In the genomic region with DNA sequence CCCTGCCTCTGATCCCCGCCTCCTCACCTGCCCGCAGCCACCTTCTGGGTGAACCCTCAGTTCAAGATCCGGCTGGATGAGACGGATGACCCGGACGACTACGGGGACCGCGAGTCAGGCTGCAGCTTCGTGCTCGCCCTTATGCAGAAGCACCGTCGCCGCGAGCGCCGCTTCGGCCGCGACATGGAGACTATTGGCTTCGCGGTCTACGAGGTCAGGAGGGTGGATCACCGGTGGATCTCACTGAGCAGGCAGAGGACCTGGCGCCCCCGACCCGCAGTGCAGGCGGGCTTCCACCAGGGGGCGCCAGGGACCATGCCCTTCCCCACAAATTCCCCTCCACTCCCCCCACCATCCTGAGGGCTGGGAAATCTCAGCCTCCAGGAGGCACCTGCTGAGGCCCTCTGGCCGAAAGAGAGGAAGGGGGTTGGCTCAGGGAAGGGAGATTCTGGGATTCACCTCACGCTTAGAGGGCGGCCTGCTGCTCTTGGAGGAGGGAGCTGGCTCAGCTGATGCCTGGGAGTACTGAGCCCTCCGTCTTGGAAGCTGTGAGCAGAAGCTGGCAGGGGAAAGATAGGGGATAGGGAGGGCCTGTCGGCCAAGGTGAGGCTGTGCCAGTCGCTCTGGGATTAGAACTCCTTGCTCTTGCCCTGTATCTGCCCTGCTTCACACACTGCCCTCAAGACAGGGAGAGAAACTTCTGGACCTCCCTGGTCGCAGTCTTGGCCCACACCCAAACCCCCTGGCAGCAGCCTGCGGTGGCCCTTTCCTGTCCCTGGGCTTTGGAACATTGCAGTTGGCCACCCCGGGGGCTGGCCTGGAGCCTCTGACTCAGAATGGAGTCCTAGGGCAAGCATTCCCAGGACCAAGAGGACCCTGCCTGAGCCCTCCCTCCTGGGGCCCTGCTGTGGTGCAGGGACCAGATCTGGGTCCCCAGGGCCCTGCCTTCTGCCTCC, we compare ENCODE assay signal across 7 cellular contexts. TPM values are rescaled to one million over a fixed set of nuclear protein-coding genes. Genes with fewer than 3 reads are reported as not detected.
DNase-seq lines count a peak whose midpoint lies in the region; ATAC-seq and TF ChIP-seq lines count a peak whose summit lies in the region.

No MANE protein-coding gene starts in this region.

- peaks cover 16% of the 10 kb centered on the region for H3K4me1 Mint-ChIP-seq in WTC11

- TF ChIP-seq CTCF in WTC11 (IDR thresholded peaks at IDR 0.05) (peak; percentile 99), dorsolateral prefrontal cortex (IDR thresholded peaks at IDR 0.05 in 54 of 56, conservative IDR thresholded peaks at IDR 0.05 in 2 of 56; ENCODE audit: low read depth in 1 of 56, partially characterized antibody in 56 of 56) (peak; percentile 47 to 88 (median 78)), thoracic aorta (IDR thresholded peaks at IDR 0.05) (peak; percentile 81)

- H3K4me3 ChIP-seq in dorsolateral prefrontal cortex (no peak overlapping the region), thoracic aorta (no peak overlapping the region)

- H3K27me3 ChIP-seq in dorsolateral prefrontal cortex, result no peaks in the 10 kb centered on the region
- no peaks in the 10 kb centered on the region for H3K27me3 ChIP-seq in thoracic aorta (replicated peaks; ENCODE audit: insufficient read depth)

- ATAC-seq in WTC11 (peak; percentile 93), thoracic aorta (ENCODE audit: insufficient number of reproducible peaks, low FRiP score, low read depth) (no peak), GM21360 (IDR thresholded peaks at IDR 0.05; ENCODE audit: unreplicated experiment) (no peak)

- H3K27ac Mint-ChIP-seq in WTC11, result peak overlapping the region; percentile 93

- CTCF ChIA-PET in WTC11 (lab: Charles Lee), result interaction anchor here (0.5 to 6.3 kb wide), 39 partner anchors 9 to 840 kb away, joined by 3 to 82 read pairs (median 4); partner anchors contain the start of genes CAPN1, CDC42EP2, POLA2 and SPDYC

- H3K27me3 Mint-ChIP-seq in WTC11 (ENCODE audit: low read depth), result no peaks in the 10 kb centered on the region

- H3K36me3 ChIP-seq in thoracic aorta, result peaks cover 71% of the 10 kb centered on the region

- no peaks in the 10 kb centered on the region for H3K9me3 ChIP-seq in thoracic aorta

- no peaks in the 10 kb centered on the region for H3K4me1 ChIP-seq in thoracic aorta (ENCODE audit: control insufficient read depth in 1 of 2, low read depth in 2 of 2)

- H3K4me3 Mint-ChIP-seq in WTC11, result peak overlapping the region; percentile 60

- peaks cover 43% of the 10 kb centered on the region for H3K36me3 Mint-ChIP-seq in WTC11

- POLR2A ChIA-PET in WTC11 (lab: Charles Lee), result interaction anchor here (0.6 to 1.4 kb wide), 4 partner anchors 19 to 57 kb away, joined by 3 read pairs; partner anchors contain the start of gene POLA2

- intact Hi-C loops in dorsolateral prefrontal cortex (cut with DNase I), result no loop called here

- no peaks in the 10 kb centered on the region for H3K9me3 Mint-ChIP-seq in WTC11

- DNase-seq in EH (ENCODE audit: low read depth) (peak; percentile 34), HuH-7 (ENCODE audit: low spot score) (peak; percentile 86), WTC11 (ENCODE audit: low spot score) (peak; percentile 88), dorsolateral prefrontal cortex (peak in 4 of 10 donors; percentile 13 to 54 (median 30)), lung microvascular endothelial cell (ENCODE audit: low read depth in 2 of 2) (peak; percentile 49 to 54), thoracic aorta (ENCODE audit: low spot score) (no peak)

- H3K27ac ChIP-seq in dorsolateral prefrontal cortex, result peak overlapping the region in 11 of 59 donors; percentile 1 to 46 (median 21)
- H3K27ac ChIP-seq in thoracic aorta, result no peak overlapping the region

TF ChIP-seq in WTC11, 78 proteins besides CTCF, POLR2A, EP300 and RAD21 (continues in another document):
- TF ChIP-seq CDX4 (CRISPR knock-in tag; IDR thresholded peaks at IDR 0.05; ENCODE audit: borderline replicate concordance) (no peak), TEAD1 (CRISPR knock-in tag; IDR thresholded peaks at IDR 0.05) (peak; percentile 68; the same call in 1 of the 2 replicates), ZNF232 (CRISPR knock-in tag; IDR thresholded peaks at IDR 0.05) (0 out of 2 replicates have a peak, but pooled peaks have one; percentile 57), HMGA2 (CRISPR knock-in tag; IDR thresholded peaks at IDR 0.05) (no peak), ZBTB21 (CRISPR knock-in tag; IDR thresholded peaks at IDR 0.05; ENCODE audit: borderline replicate concordance) (no peak), USF1 (CRISPR knock-in tag; IDR thresholded peaks at IDR 0.05) (0 out of 2 replicates have a peak, but pooled peaks have one; percentile 8), FOXP1 (CRISPR knock-in tag; IDR thresholded peaks at IDR 0.05; ENCODE audit: borderline replicate concordance) (0 out of 2 replicates have a peak, but pooled peaks have one; percentile 75), TCF7 (CRISPR knock-in tag; IDR thresholded peaks at IDR 0.05; ENCODE audit: low read depth) (no peak), SP1 (CRISPR knock-in tag; conservative IDR thresholded peaks at IDR 0.05) (peak; percentile 54), PRDM15 (CRISPR knock-in tag; IDR thresholded peaks at IDR 0.05) (no peak), FOXK1 (CRISPR knock-in tag; IDR thresholded peaks at IDR 0.05) (no peak)

RNA-seq across cellular contexts. Expression of gene CAPN1, which starts 23.2 kb away (rescaled TPM):
- total RNA-seq in WTC11 (2021), result 204 to 257 TPM (median 218 TPM) in 3 replicates
- total RNA-seq in dorsolateral prefrontal cortex, result 100 to 1,000 TPM in 100 of 120 experiments, 10 to 100 TPM in 20; 63.3 to 166 (median 116) TPM
- 60.9 and 80.2 TPM in 2 replicates for total RNA-seq in lung microvascular endothelial cell
- total RNA-seq in thoracic aorta, result 100 to 1,000 TPM; 168 to 203 TPM

RNA-seq across cellular contexts. Expression of gene SPDYC, which starts 34.9 kb away (rescaled TPM):
- total RNA-seq in WTC11 (2021), result 0.27 to 0.35 TPM (median 0.32 TPM) in 3 replicates
- not detected for total RNA-seq in dorsolateral prefrontal cortex
- not detected in 2 replicates for total RNA-seq in lung microvascular endothelial cell
- total RNA-seq in thoracic aorta, result not detected

RNA-seq across cellular contexts. Expression of gene POLA2, which starts 56.8 kb away (rescaled TPM):
- total RNA-seq in WTC11 (2021) (26.9 to 35.6 TPM (median 28.5 TPM) in 3 replicates), dorsolateral prefrontal cortex (10 to 100 TPM in 36 of 120 experiments, 1 to 10 TPM in 84; 4.5 to 16.1 (median 8.9) TPM), lung microvascular endothelial cell (1.8 and 3.5 TPM in 2 replicates), thoracic aorta (10 to 100 TPM in 1 of 2 donors, 1 to 10 TPM in 1; 5.6 to 13.5 TPM)
